In the genomic region with DNA sequence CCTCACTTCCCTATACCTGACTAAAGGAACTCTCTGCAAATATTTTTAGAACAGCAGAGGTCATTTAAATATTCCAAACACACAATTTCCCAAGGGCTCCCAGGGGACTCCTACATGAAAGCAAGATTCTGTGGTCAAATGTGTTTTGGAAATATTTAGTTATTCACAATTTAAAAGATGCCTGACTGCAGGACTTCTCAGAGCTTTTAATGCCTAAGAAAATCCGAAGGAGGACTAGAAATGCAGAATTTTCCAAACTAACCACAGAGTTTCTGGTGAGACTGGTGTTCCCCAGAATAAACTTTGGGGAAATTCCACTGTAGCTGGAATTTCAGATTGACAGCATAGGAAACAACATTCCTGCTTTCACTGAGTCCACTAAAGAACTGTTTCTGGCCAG, we compare ENCODE assay signal across 22 cellular contexts.
"Had no signal": no experiment of that assay in that cellular context is flagged by ENCODE, and none has a peak within 500 bp of the region (broad histone marks: within the 10 kb centered on the region; RNA-seq: fewer than 3 reads in every experiment).

No MANE protein-coding gene starts in this region.

- H3K4me3 ChIP-seq: heart right ventricle, upper lobe of left lung had no signal

- H3K27me3 Mint-ChIP-seq: dendritic cell treated with granulocyte-macrophage colony-stimulating factor and Interleukin-4, amounts not matched to agents 40 ng/mL and 50 ng/mL, for 4 days had no signal

- H3K4me3 Mint-ChIP-seq: activated naive CD4-positive, alpha-beta T cell treated with anti-CD3 and anti-CD28 coated beads for 36 hours; activated naive CD8-positive, alpha-beta T cell treated with anti-CD3 and anti-CD28 coated beads, Interleukin-2, amount 10 ng/mL, durations not matched to agents 7 days and 5 days; activated T-cell treated with anti-CD3 and anti-CD28 coated beads, Interleukin-2, amount 50 U/mL, for 4 hours; dendritic cell treated with granulocyte-macrophage colony-stimulating factor and Interleukin-4, amounts not matched to agents 40 ng/mL and 50 ng/mL, for 4 days; naive thymus-derived CD4-positive, alpha-beta T cell; neural crest cell; WTC11 had no signal

- H3K27ac Mint-ChIP-seq: activated naive CD4-positive, alpha-beta T cell treated with anti-CD3 and anti-CD28 coated beads for 36 hours; activated naive CD8-positive, alpha-beta T cell treated with anti-CD3 and anti-CD28 coated beads, Interleukin-2, amount 10 ng/mL, durations not matched to agents 7 days and 5 days; dendritic cell treated with granulocyte-macrophage colony-stimulating factor and Interleukin-4, amounts not matched to agents 40 ng/mL and 50 ng/mL, for 4 days; WTC11 had no signal

- H3K27ac ChIP-seq: heart right ventricle, upper lobe of left lung had no signal

- H3K36me3 ChIP-seq: heart right ventricle, upper lobe of left lung had no signal

- DNase-seq: activated CD8-positive, alpha-beta memory T cell treated with anti-CD3 and anti-CD28 coated beads, Interleukin-2, amount 50 U/mL, for 4 hours; activated effector memory CD4-positive, alpha-beta T cell treated with Interleukin-2 at 50 U/mL for 16 hours; activated naive CD4-positive, alpha-beta T cell treated with anti-CD3 and anti-CD28 coated beads for 36 hours; activated naive CD8-positive, alpha-beta T cell treated with anti-CD3 and anti-CD28 coated beads, Interleukin-2, amount 10 ng/mL, durations not matched to agents 7 days and 5 days; activated T-cell treated with anti-CD3 and anti-CD28 coated beads, Interleukin-2, amount 50 U/mL, for 4 hours; amniotic stem cell; caudate nucleus; effector CD4-positive, alpha-beta T cell; heart right ventricle; islet precursor cell; left colon; naive thymus-derived CD4-positive, alpha-beta T cell; occipital lobe; retina; stimulated activated CD4-positive, alpha-beta T cell treated with anti-CD3 and anti-CD28 coated beads, Interleukin-4, amount 100 ng/mL, for 24 hours; stimulated activated naive CD8-positive, alpha-beta T cell treated with anti-CD3 and anti-CD28 coated beads, Interleukin-15, Interleukin-2, amounts not matched to agents 100 U/mL and 50 U/mL, for 24 hours; T-helper 1 cell; T-helper 9 cell; upper lobe of left lung had no signal

- H3K36me3 Mint-ChIP-seq: activated naive CD8-positive, alpha-beta T cell treated with anti-CD3 and anti-CD28 coated beads, Interleukin-2, amount 10 ng/mL, durations not matched to agents 7 days and 5 days had no signal

- ATAC-seq: activated T-cell treated with anti-CD3 and anti-CD28 coated beads, Interleukin-2, amount 50 U/mL, for 4 hours; heart right ventricle; left colon; naive thymus-derived CD4-positive, alpha-beta T cell; stimulated activated naive CD8-positive, alpha-beta T cell treated with anti-CD3 and anti-CD28 coated beads, Interleukin-15, Interleukin-2, amounts not matched to agents 100 U/mL and 50 U/mL, for 24 hours; WTC11 had no signal

- H3K4me1 ChIP-seq: heart right ventricle, upper lobe of left lung had no signal

- H3K27me3 ChIP-seq: heart right ventricle, upper lobe of left lung had no signal

- H3K4me1 Mint-ChIP-seq: activated naive CD8-positive, alpha-beta T cell treated with anti-CD3 and anti-CD28 coated beads, Interleukin-2, amount 10 ng/mL, durations not matched to agents 7 days and 5 days; WTC11 had no signal
